11 cellular contexts compared by ENCODE assay signal in genomic region chr16:64428463-64428862, GRCh38.
DNase-seq lines count a peak whose midpoint lies in the region; ATAC-seq and TF ChIP-seq lines count a peak whose summit lies in the region.
"Had no signal": no experiment of that assay in that cellular context is flagged by ENCODE, and none has a peak within 500 bp of the region (broad histone marks: within the 10 kb centered on the region; RNA-seq: fewer than 3 reads in every experiment).

No MANE protein-coding gene starts in this region.

- H3K27me3 ChIP-seq in breast epithelium (no peaks in the 10 kb centered on the region), right atrium auricular region (no peaks in the 10 kb centered on the region)

- H3K9me3 ChIP-seq in breast epithelium (peaks cover 0 to 5% of the 10 kb centered on the region in 2 donors), right atrium auricular region (peaks cover 0 to 9% of the 10 kb centered on the region in 2 donors)

- H3K4me1 Mint-ChIP-seq in MCF 10A (ENCODE audit: insufficient read depth, unreplicated experiment), result peaks cover 10% of the 10 kb centered on the region
- H3K4me1 Mint-ChIP-seq in stimulated activated naive B cell treated with anti-CD40 and anti-IgM and Interleukin-4, amounts not matched to agents 10 μg/mL and 1 μg/mL and 100 μg/mL, for 72 hours, result no peaks in the 10 kb centered on the region

- no peak overlapping the region for H3K4me3 ChIP-seq in breast epithelium
- no peak overlapping the region for H3K4me3 ChIP-seq in fibroblast of pulmonary artery (replicated peaks; ENCODE audit: low read depth, low read length)
- no peak overlapping the region for H3K4me3 ChIP-seq in right atrium auricular region
- H3K4me3 ChIP-seq: skin epidermis had no signal

- no TSS peak for BruUV-seq in MCF 10A (replicated peaks; lab: Mats Ljungman, UMichigan)

- CTCF ChIA-PET in MCF 10A (lab: Yijun Ruan, JAX), result interaction anchor here (0.7 kb wide), 1 partner anchor 18 kb away, joined by 3 read pairs; no protein-coding TSS in a partner anchor

- no peak overlapping the region for H3K27ac Mint-ChIP-seq in MCF 10A (ENCODE audit: low read depth, unreplicated experiment)
- no peak overlapping the region for H3K27ac Mint-ChIP-seq in stimulated activated naive B cell treated with anti-CD40 and anti-IgM and Interleukin-4, amounts not matched to agents 10 μg/mL and 1 μg/mL and 100 μg/mL, for 72 hours
- H3K27ac Mint-ChIP-seq: activated naive CD4-positive, alpha-beta T cell treated with anti-CD3 and anti-CD28 coated beads for 36 hours had no signal

- H3K36me3 Mint-ChIP-seq in MCF 10A (ENCODE audit: insufficient read depth, unreplicated experiment), result no peaks in the 10 kb centered on the region
- H3K36me3 Mint-ChIP-seq in stimulated activated naive B cell treated with anti-CD40 and anti-IgM and Interleukin-4, amounts not matched to agents 10 μg/mL and 1 μg/mL and 100 μg/mL, for 72 hours, result no peaks in the 10 kb centered on the region

- H3K36me3 ChIP-seq in breast epithelium (no peaks in the 10 kb centered on the region), right atrium auricular region (no peaks in the 10 kb centered on the region)

- H3K4me1 ChIP-seq in breast epithelium (no peaks in the 10 kb centered on the region), right atrium auricular region (no peaks in the 10 kb centered on the region)

- intact Hi-C loops in MCF 10A (cut with micrococcal nuclease) (no loop called here), breast epithelium (cut with DNase I; ENCODE audit: low total_unique reads) (no loop called here)

- no peak for ATAC-seq in stimulated activated naive B cell treated with anti-CD40 and anti-IgM and Interleukin-4, amounts not matched to agents 10 μg/mL and 1 μg/mL and 100 μg/mL, for 72 hours (replicated peaks)
- no peak for ATAC-seq in HG02571 (IDR thresholded peaks at IDR 0.05; ENCODE audit: unreplicated experiment)

- DNase-seq in MCF 10A (ENCODE audit: unreplicated experiment) (peak; percentile 78), breast epithelium (ENCODE audit: low spot score in 2 of 2) (no peak), RPMI7951 (ENCODE audit: low read depth) (peak; percentile 76), fibroblast of pulmonary artery (ENCODE audit: low read depth) (peak; percentile 64), right atrium auricular region (ENCODE audit: low spot score) (no peak), activated gamma-delta T cell (lab: John Stamatoyannopoulos, UW) (no peak)
- no peak for DNase-seq in stimulated activated naive B cell treated with anti-CD40 and anti-IgM and Interleukin-4, amounts not matched to agents 10 μg/mL and 1 μg/mL and 100 μg/mL, for 72 hours
- DNase-seq: activated naive CD4-positive, alpha-beta T cell treated with anti-CD3 and anti-CD28 coated beads for 36 hours; NCI-H2227 treated with DMSO at 0.1 percent for 48 hours had no signal

- POLR2A ChIA-PET in MCF 10A (lab: Yijun Ruan, JAX), result interaction anchor here (0.6 to 1.1 kb wide), 2 partner anchors 8 to 18 kb away, joined by 3 to 4 read pairs; no protein-coding TSS in a partner anchor

- H3K27ac ChIP-seq in breast epithelium, result no peak overlapping the region
- H3K27ac ChIP-seq in right atrium auricular region, result no peak overlapping the region

- no peak for TF ChIP-seq POLR2A in breast epithelium (IDR thresholded peaks at IDR 0.05)

- no peak overlapping the region for H3K4me3 Mint-ChIP-seq in MCF 10A (ENCODE audit: unreplicated experiment)
- no peak overlapping the region for H3K4me3 Mint-ChIP-seq in stimulated activated naive B cell treated with anti-CD40 and anti-IgM and Interleukin-4, amounts not matched to agents 10 μg/mL and 1 μg/mL and 100 μg/mL, for 72 hours
- H3K4me3 Mint-ChIP-seq: activated naive CD4-positive, alpha-beta T cell treated with anti-CD3 and anti-CD28 coated beads for 36 hours had no signal

- peaks cover 15% of the 10 kb centered on the region for H3K9me3 Mint-ChIP-seq in MCF 10A (ENCODE audit: unreplicated experiment)
- peaks cover 7 to 13% of the 10 kb centered on the region in 2 donors for H3K9me3 Mint-ChIP-seq in stimulated activated naive B cell treated with anti-CD40 and anti-IgM and Interleukin-4, amounts not matched to agents 10 μg/mL and 1 μg/mL and 100 μg/mL, for 72 hours

- H3K27me3 Mint-ChIP-seq in MCF 10A (ENCODE audit: insufficient read depth, unreplicated experiment), result no peaks in the 10 kb centered on the region
- no peaks in the 10 kb centered on the region for H3K27me3 Mint-ChIP-seq in stimulated activated naive B cell treated with anti-CD40 and anti-IgM and Interleukin-4, amounts not matched to agents 10 μg/mL and 1 μg/mL and 100 μg/mL, for 72 hours

- TF ChIP-seq CTCF in MCF 10A (IDR thresholded peaks at IDR 0.05; ENCODE audit: unreplicated experiment), result no peak
- no peak for TF ChIP-seq CTCF in breast epithelium (IDR thresholded peaks at IDR 0.05)
- TF ChIP-seq CTCF in fibroblast of pulmonary artery (IDR thresholded peaks at IDR 0.05; ENCODE audit: low read length, missing control alignments), result no peak
- TF ChIP-seq CTCF in right atrium auricular region (IDR thresholded peaks at IDR 0.05), result no peak

Comparison
In these comparisons a context has a peak if more than half of its experiments do, and no peak if none do; other contexts are left out.
1. DNase-seq: peak in MCF 10A (single experiment), RPMI7951 (single experiment) and fibroblast of pulmonary artery (single experiment); none in breast epithelium (0 of 2), right atrium auricular region (single experiment), activated gamma-delta T cell (single experiment) and stimulated activated naive B cell treated with anti-CD40 and anti-IgM and Interleukin-4, amounts not matched to agents 10 μg/mL and 1 μg/mL and 100 μg/mL, for 72 hours (single experiment).